ENCODE assay signal across 10 cellular contexts in the genomic region with DNA sequence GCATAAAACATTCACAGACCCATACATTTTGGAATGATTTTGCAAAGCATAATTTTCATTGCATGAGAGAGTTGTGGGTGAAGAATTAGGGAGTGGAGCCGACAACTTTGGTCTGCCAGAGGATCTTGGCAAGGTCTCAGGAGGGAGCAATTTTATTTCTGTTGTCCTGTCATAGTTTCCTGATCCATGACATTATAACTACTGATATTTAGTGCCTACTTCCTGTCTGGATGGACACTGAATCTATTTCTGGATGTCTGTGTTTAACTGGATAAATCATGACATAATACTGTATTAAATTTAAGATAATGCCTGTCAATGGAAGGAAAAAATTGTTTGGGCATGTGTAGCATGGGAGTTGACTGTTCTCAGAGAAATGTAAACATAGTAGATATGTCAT. TPM values are rescaled to one million over a fixed set of nuclear protein-coding genes. Genes with fewer than 3 reads are reported as not detected.
A peak's percentile ranks its signal among the peaks of the same experiment; 100 is the strongest.
DNase-seq lines count a peak whose midpoint lies in the region; ATAC-seq and TF ChIP-seq lines count a peak whose summit lies in the region.
"Had no signal": no experiment of that assay in that cellular context is flagged by ENCODE, and none has a peak within 500 bp of the region (broad histone marks: within the 10 kb centered on the region; RNA-seq: fewer than 3 reads in every experiment).

No MANE protein-coding gene starts in this region.

- no peak overlapping the region for H3K9ac ChIP-seq in fibroblast of lung (ENCODE audit: insufficient read depth, low read length)

- H3K27ac ChIP-seq in Peyer's patch (peak overlapping the region in 3 of 4 donors; percentile 50 to 96 (median 95)), fibroblast of lung (ENCODE audit: insufficient read depth, low read length) (no peak overlapping the region), thymus (ENCODE audit: low read depth) (peak overlapping the region; percentile 81), dorsolateral prefrontal cortex (no peak overlapping the region)
- H3K27ac ChIP-seq: RWPE1 had no signal

- H3K79me2 ChIP-seq in fibroblast of lung (ENCODE audit: control insufficient read depth, insufficient read depth, low read length), result peaks cover 6% of the 10 kb centered on the region

- 1% methylated on average over 1 of the region's 1 CpG for WGBS in thymus

- ATAC-seq in activated CD8-positive, alpha-beta memory T cell treated with anti-CD3 and anti-CD28 coated beads, Interleukin-2, amount 10 ng/mL, durations not matched to agents 7 days and 5 days, result no peak
- ATAC-seq in HG02970 (IDR thresholded peaks at IDR 0.05; ENCODE audit: low FRiP score, unreplicated experiment), result no peak

- H3K4me1 Mint-ChIP-seq in activated CD8-positive, alpha-beta memory T cell treated with anti-CD3 and anti-CD28 coated beads, Interleukin-2, amount 10 ng/mL, durations not matched to agents 7 days and 5 days, result peaks cover 48% of the 10 kb centered on the region

- H3K36me3 ChIP-seq in Peyer's patch, result no peaks in the 10 kb centered on the region
- H3K36me3 ChIP-seq in fibroblast of lung (ENCODE audit: control insufficient read depth, insufficient read depth, low read length), result no peaks in the 10 kb centered on the region
- no peaks in the 10 kb centered on the region for H3K36me3 ChIP-seq in thymus (ENCODE audit: control insufficient read depth, insufficient read depth)

- intact Hi-C loops in dorsolateral prefrontal cortex (cut with DNase I), result loop anchor here (10.0 kb wide), 3 partner anchors 255 to 1335 kb away; no protein-coding TSS in a partner anchor

- peak overlapping the region in 2 of 4 donors; percentile 62 to 68 for H3K4me3 ChIP-seq in Peyer's patch
- peak overlapping the region in 1 of 4 experiments; percentile 78 for H3K4me3 ChIP-seq in fibroblast of lung (replicated peaks in 1 of 4; ENCODE audit: control extremely low read depth in 1 of 4, insufficient read depth in 1 of 4, low read depth in 3 of 4, low read length in 4 of 4)
- H3K4me3 ChIP-seq in thymus (ENCODE audit: low read length), result peak overlapping the region; percentile 93
- no peak overlapping the region for H3K4me3 ChIP-seq in dorsolateral prefrontal cortex

- peak overlapping the region; percentile 97 for H3K27ac Mint-ChIP-seq in activated CD8-positive, alpha-beta memory T cell treated with anti-CD3 and anti-CD28 coated beads, Interleukin-2, amount 10 ng/mL, durations not matched to agents 7 days and 5 days

- H3K36me3 Mint-ChIP-seq in activated CD8-positive, alpha-beta memory T cell treated with anti-CD3 and anti-CD28 coated beads, Interleukin-2, amount 10 ng/mL, durations not matched to agents 7 days and 5 days, result peaks cover 65% of the 10 kb centered on the region

- no peak for DNase-seq in activated CD8-positive, alpha-beta memory T cell treated with anti-CD3 and anti-CD28 coated beads, Interleukin-2, amount 10 ng/mL, durations not matched to agents 7 days and 5 days
- no peak for DNase-seq in activated CD8-positive, alpha-beta memory T cell treated with anti-CD3 and anti-CD28 coated beads for 24 hours
- DNase-seq in Peyer's patch (no peak), fibroblast of lung (ENCODE audit: low read depth in 2 of 2) (peak; percentile 11 to 52), dorsolateral prefrontal cortex (no peak)
- DNase-seq in activated effector memory CD4-positive, alpha-beta T cell treated with anti-CD3 and anti-CD28 coated beads, Interleukin-2, amount 50 U/mL, for 16 hours, result no peak
- DNase-seq: NCI-H1105 treated with DMSO at 0.1 percent for 48 hours had no signal

- H3K27me3 Mint-ChIP-seq in activated CD8-positive, alpha-beta memory T cell treated with anti-CD3 and anti-CD28 coated beads, Interleukin-2, amount 10 ng/mL, durations not matched to agents 7 days and 5 days, result no peaks in the 10 kb centered on the region

- no peak for TF ChIP-seq POLR2A in Peyer's patch (IDR thresholded peaks at IDR 0.05)

- peaks cover 0 to 5% (median 0%) of the 10 kb centered on the region in 4 donors for H3K4me1 ChIP-seq in Peyer's patch
- H3K4me1 ChIP-seq in fibroblast of lung (ENCODE audit: control insufficient read depth, extremely low read depth, insufficient read depth, low read length), result no peaks in the 10 kb centered on the region
- H3K4me1 ChIP-seq in thymus (ENCODE audit: control insufficient read depth, insufficient read depth, low read length), result peaks cover 28% of the 10 kb centered on the region

- no peaks in the 10 kb centered on the region for H4K20me1 ChIP-seq in fibroblast of lung (ENCODE audit: control insufficient read depth, extremely low read depth, insufficient read depth, low read length)

- H2AFZ ChIP-seq in fibroblast of lung (ENCODE audit: low read length), result no peak overlapping the region

- no peaks in the 10 kb centered on the region for H3K9me3 Mint-ChIP-seq in activated CD8-positive, alpha-beta memory T cell treated with anti-CD3 and anti-CD28 coated beads, Interleukin-2, amount 10 ng/mL, durations not matched to agents 7 days and 5 days (ENCODE audit: low read depth)

- CTCF ChIA-PET in activated CD8-positive, alpha-beta memory T cell treated with anti-CD3 and anti-CD28 coated beads, Interleukin-2, amount 10 ng/mL, durations not matched to agents 7 days and 5 days (lab: Charles Lee), result interaction anchor here (0.8 to 4.9 kb wide), 6 partner anchors 11 to 355 kb away, joined by 3 to 68 read pairs (median 4); no protein-coding TSS in a partner anchor

- peak overlapping the region; percentile 99 for H3K4me3 Mint-ChIP-seq in activated CD8-positive, alpha-beta memory T cell treated with anti-CD3 and anti-CD28 coated beads, Interleukin-2, amount 10 ng/mL, durations not matched to agents 7 days and 5 days

- H3K9me3 ChIP-seq in Peyer's patch, result no peaks in the 10 kb centered on the region
- no peaks in the 10 kb centered on the region for H3K9me3 ChIP-seq in fibroblast of lung (ENCODE audit: control insufficient read depth, insufficient read depth, low read depth, low read length)
- H3K9me3 ChIP-seq in thymus (ENCODE audit: control insufficient read depth), result no peaks in the 10 kb centered on the region

- H3K4me2 ChIP-seq in fibroblast of lung (ENCODE audit: extremely low read depth, insufficient read depth, low read length), result peak overlapping the region; percentile 94

- TF ChIP-seq CTCF in Peyer's patch (IDR thresholded peaks at IDR 0.05), result no peak
- TF ChIP-seq CTCF in fibroblast of lung (conservative IDR thresholded peaks at IDR 0.05 in 1 of 2, IDR thresholded peaks at IDR 0.05 in 1 of 2; ENCODE audit: low read depth in 1 of 2, low read length in 2 of 2), result no peak
- no peak for TF ChIP-seq CTCF in dorsolateral prefrontal cortex (IDR thresholded peaks at IDR 0.05 in 54 of 56, conservative IDR thresholded peaks at IDR 0.05 in 2 of 56; ENCODE audit: low read depth in 1 of 56, partially characterized antibody in 56 of 56)

- H3K27me3 ChIP-seq in Peyer's patch (no peaks in the 10 kb centered on the region), fibroblast of lung (ENCODE audit: control insufficient read depth, insufficient read depth, low read length) (no peaks in the 10 kb centered on the region), thymus (ENCODE audit: control insufficient read depth, insufficient read depth) (no peaks in the 10 kb centered on the region), dorsolateral prefrontal cortex (peaks cover 0 to 51% (median 21%) of the 10 kb centered on the region in 45 donors)

RNA-seq across cellular contexts. Expression of a gene that starts 2.5 kb away (rescaled TPM):
- total RNA-seq in activated CD8-positive, alpha-beta memory T cell treated with anti-CD3 and anti-CD28 coated beads, Interleukin-2, amount 10 ng/mL, durations not matched to agents 7 days and 5 days, result 100 to 1,000 TPM; 301 to 344 TPM
- total RNA-seq in Peyer's patch (100 to 1,000 TPM in 1 of 4 donors, 10 to 100 TPM in 1, 1 to 10 TPM in 2; 3.8 to 109 (median 13.4) TPM), fibroblast of lung (18.0 and 57.5 TPM in 2 replicates), dorsolateral prefrontal cortex (10 to 100 TPM in 1 of 120 experiments, 1 to 10 TPM in 116, under 1 TPM in 3; 0.50 to 11.7 (median 2.7) TPM)
- polyA plus RNA-seq in fibroblast of lung (27.3 and 44.6 TPM in 2 replicates), thymus (40.3 TPM)
- polyA plus RNA-seq in fibroblast of lung (2012), result 20.8 and 31.5 TPM in 2 replicates
- 10.1 and 14.0 TPM in 2 replicates for polyA minus RNA-seq in fibroblast of lung (ENCODE audit: low replicate concordance)

Comparison
In these comparisons a context has a peak if more than half of its experiments do, and no peak if none do; other contexts are left out.
1. DNase-seq: peak in fibroblast of lung (2 of 2); none in activated CD8-positive, alpha-beta memory T cell treated with anti-CD3 and anti-CD28 coated beads, Interleukin-2, amount 10 ng/mL, durations not matched to agents 7 days and 5 days (single experiment), activated CD8-positive, alpha-beta memory T cell treated with anti-CD3 and anti-CD28 coated beads for 24 hours (single experiment), Peyer's patch (0 of 3), dorsolateral prefrontal cortex (0 of 10) and activated effector memory CD4-positive, alpha-beta T cell treated with anti-CD3 and anti-CD28 coated beads, Interleukin-2, amount 50 U/mL, for 16 hours (single experiment).
2. H3K27ac ChIP-seq: peak in Peyer's patch (3 of 4) and thymus (single experiment); none in fibroblast of lung (single experiment) and dorsolateral prefrontal cortex (0 of 59).